Comparison of ENCODE assay signal across 8 cellular contexts in the genomic region with DNA sequence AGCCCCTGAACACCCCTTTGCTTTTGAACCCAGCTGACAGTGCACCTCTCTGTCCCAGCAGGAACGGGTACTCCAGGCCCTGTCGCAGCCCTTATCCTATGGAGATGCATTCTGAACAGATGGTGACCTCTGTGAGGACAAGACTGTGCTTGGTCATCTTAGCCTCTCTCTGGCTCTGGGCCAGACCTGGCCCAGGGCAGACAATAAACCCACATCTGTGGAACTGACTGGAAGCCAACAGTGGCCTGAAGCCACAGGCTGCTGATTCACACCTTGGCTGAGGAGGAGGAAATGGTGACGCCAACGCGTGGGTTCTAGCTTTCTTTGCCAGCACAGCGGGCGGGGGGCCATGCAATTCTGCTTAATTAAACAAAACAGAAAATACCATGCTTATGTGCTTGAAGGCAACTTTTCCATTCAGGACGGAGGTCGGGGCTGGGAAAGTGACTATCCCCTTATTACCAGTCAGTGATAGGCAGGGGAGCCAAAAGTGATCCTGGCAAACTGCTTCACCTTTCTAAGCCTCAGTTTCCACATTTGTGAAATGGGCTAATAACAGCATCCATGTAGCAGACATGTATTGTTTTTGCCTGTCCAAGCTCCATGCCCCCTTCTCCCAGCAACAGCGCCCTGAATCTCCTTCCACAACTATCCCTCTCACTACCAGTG. TPM values are rescaled to one million over a fixed set of nuclear protein-coding genes. Genes with fewer than 3 reads are reported as not detected.
DNase-seq lines count a peak whose midpoint lies in the region; ATAC-seq and TF ChIP-seq lines count a peak whose summit lies in the region.

No MANE protein-coding gene starts in this region.

- ATAC-seq in Right ventricle myocardium superior (ENCODE audit: poor library complexity) (peak; percentile 77), GM18511 (IDR thresholded peaks at IDR 0.05; ENCODE audit: unreplicated experiment) (no peak)

- H3K36me3 ChIP-seq in BJ (ENCODE audit: control insufficient read depth, insufficient read depth, low read length): peaks cover 1% of the 10 kb centered on the region
- no peaks in the 10 kb centered on the region for H3K36me3 ChIP-seq in smooth muscle cell (ENCODE audit: low read depth)

- no peak overlapping the region for H3K4me3 ChIP-seq in BJ (ENCODE audit: low read depth, low read length)
- H3K4me3 ChIP-seq in NB4 (ENCODE audit: low read depth, low read length): no peak overlapping the region
- no peak overlapping the region for H3K4me3 ChIP-seq in smooth muscle cell

- intact Hi-C loops in Right ventricle myocardium superior (cut with DNase I): no loop called here

- H3K9me3 ChIP-seq in smooth muscle cell (replicated peaks; ENCODE audit: low read depth): no peaks in the 10 kb centered on the region

- H3K4me1 ChIP-seq in smooth muscle cell (ENCODE audit: low read depth): peaks cover 14% of the 10 kb centered on the region

- TF ChIP-seq POLR2A in NB4 (IDR thresholded peaks at IDR 0.05; ENCODE audit: extremely low read depth, insufficient read length): no peak

- H3K79me2 ChIP-seq in smooth muscle cell (ENCODE audit: low read depth): peaks cover 98% of the 10 kb centered on the region

- peak overlapping the region; percentile 57 for H3K9ac ChIP-seq in smooth muscle cell (ENCODE audit: low read depth)

- no peak overlapping the region for H2AFZ ChIP-seq in smooth muscle cell (ENCODE audit: low read depth)

- no peaks in the 10 kb centered on the region for H3K27me3 ChIP-seq in BJ (ENCODE audit: control insufficient read depth, insufficient read depth, low read length)
- H3K27me3 ChIP-seq in smooth muscle cell (ENCODE audit: low read depth): no peaks in the 10 kb centered on the region

- WGBS in smooth muscle cell (ENCODE audit: low lambda C conversion rate): 57% methylated on average over 10 of the region's 10 CpGs

- TF ChIP-seq CTCF in BJ (IDR thresholded peaks at IDR 0.05; ENCODE audit: insufficient read depth, low read depth, low read length) (no peak), NB4 (IDR thresholded peaks at IDR 0.05; ENCODE audit: low read depth, low read length) (no peak), smooth muscle cell (IDR thresholded peaks at IDR 0.05; ENCODE audit: borderline replicate concordance, insufficient read depth, poor library complexity, severe bottlenecking) (no peak), GM13977 (IDR thresholded peaks at IDR 0.05; ENCODE audit: extremely low read depth, insufficient read depth, missing control alignments) (no peak)

- POLR2A ChIA-PET in BJ (lab: Charles Lee): no interaction called here

- H4K20me1 ChIP-seq in smooth muscle cell (ENCODE audit: low read depth): peaks cover 100% of the 10 kb centered on the region

- H3K27ac ChIP-seq in smooth muscle cell (ENCODE audit: low read depth): peak overlapping the region; percentile 83

- peak overlapping the region; percentile 57 for H3K4me2 ChIP-seq in smooth muscle cell

- CTCF ChIA-PET in BJ (lab: Yijun Ruan, JAX): interaction anchor here (0.7 to 1.7 kb wide), 3 partner anchors 10 to 18 kb away, joined by 3 to 9 read pairs (median 4); no protein-coding TSS in a partner anchor

- in situ Hi-C loops in GM13977 (cut with MboI; ENCODE audit: low pct_unique_long_range_greater_than_20kb, low sequenced_read_pairs, unreplicated experiment): no loop called here

- DNase-seq in BJ (ENCODE audit: low read depth) (peak; percentile 82), NB4 (ENCODE audit: low read depth) (peak; percentile 82), Right ventricle myocardium superior (peak; percentile 91), smooth muscle cell (lab: John Stamatoyannopoulos, UW; ENCODE audit: unreplicated experiment) (no peak), GM13977 (ENCODE audit: low spot score) (no peak), NCI-H187 treated with DMSO at 0.1 percent for 48 hours (lab: John Stamatoyannopoulos, UW) (no peak)
- DNase-seq in activated T-helper 9 cell treated with anti-CD3 and anti-CD28 coated beads, Interleukin-2, amount 50 U/mL, for 16 hours (ENCODE audit: low read depth): peak; percentile 20

- no peaks in the 10 kb centered on the region for H3F3A ChIP-seq in smooth muscle cell (ENCODE audit: low read depth)

RNA-seq across cellular contexts. Expression of a gene that starts 10.8 kb away (rescaled TPM):
- 11.6 and 15.5 TPM in 2 replicates for polyA plus RNA-seq in BJ (2011; rRNA removed)
- polyA minus RNA-seq in BJ (2011; rRNA and poly(A)+ RNA removed): 14.1 and 15.0 TPM in 2 replicates
- total RNA-seq in Right ventricle myocardium superior: 5.3 TPM
- total RNA-seq in smooth muscle cell: 36.5 and 36.7 TPM in 2 replicates
- 39.4 and 43.7 TPM in 2 replicates for polyA plus RNA-seq in smooth muscle cell

Comparison
In these comparisons a context has a peak if more than half of its experiments do, and no peak if none do; other contexts are left out.
1. DNase-seq: peak in BJ (single experiment), NB4 (single experiment), activated T-helper 9 cell treated with anti-CD3 and anti-CD28 coated beads, Interleukin-2, amount 50 U/mL, for 16 hours (single experiment) and Right ventricle myocardium superior (single experiment); none in smooth muscle cell (single experiment), GM13977 (single experiment) and NCI-H187 treated with DMSO at 0.1 percent for 48 hours (single experiment).